6 cellular contexts compared by ENCODE assay signal in the genomic region with DNA sequence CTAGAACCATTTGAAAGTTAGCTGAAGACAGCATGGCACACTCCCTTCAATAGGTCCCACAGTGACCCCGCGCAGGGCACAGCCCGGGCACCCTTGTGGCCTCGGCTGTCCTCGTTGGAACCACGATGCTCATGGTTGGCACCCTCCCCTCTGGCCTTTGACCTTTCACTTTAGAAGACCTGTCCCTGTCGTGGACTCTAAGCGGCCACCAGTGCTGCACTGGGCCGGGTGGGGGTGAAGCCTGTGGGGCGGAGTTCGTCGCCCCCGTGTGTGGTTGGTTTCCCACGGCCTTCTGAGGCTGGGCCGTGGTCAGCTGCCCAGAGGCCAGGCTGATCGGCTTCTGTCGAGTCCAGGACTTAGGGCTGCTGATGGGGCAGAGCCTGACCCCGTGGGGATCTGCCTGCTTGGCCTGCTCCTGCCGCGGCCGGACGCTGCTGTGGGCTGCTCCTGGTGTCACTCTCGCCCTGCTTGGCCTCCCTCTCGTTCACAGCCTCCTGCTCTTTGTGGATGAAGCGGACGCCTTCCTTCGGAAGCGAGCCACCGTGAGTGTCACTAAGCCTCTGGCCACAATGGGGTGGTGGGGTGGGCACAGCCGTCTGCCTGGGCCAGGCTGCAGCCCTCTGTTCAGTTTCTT. TPM values are rescaled to one million over a fixed set of nuclear protein-coding genes. Genes with fewer than 3 reads are reported as not detected.
DNase-seq lines count a peak whose midpoint lies in the region; ATAC-seq and TF ChIP-seq lines count a peak whose summit lies in the region.
"Not testable (repeated sequence)": the region's sequence is repeated elsewhere in the genome, so short reads cannot be mapped to it uniquely, and the experiment has no call there.
"Had no signal": no experiment of that assay in that cellular context is flagged by ENCODE, and none has a peak within 500 bp of the region (broad histone marks: within the 10 kb centered on the region; RNA-seq: fewer than 3 reads in every experiment).

No MANE protein-coding gene starts in this region.

- in situ Hi-C loops in GM13977 (cut with MboI; ENCODE audit: low pct_unique_long_range_greater_than_20kb, low sequenced_read_pairs, unreplicated experiment): not testable (repeated sequence)

- H3K4me1 ChIP-seq in neural progenitor cell: not testable (repeated sequence)

- not testable (repeated sequence) for H2AFZ ChIP-seq in neural progenitor cell (replicated peaks)

- H3K36me3 ChIP-seq in neural progenitor cell: not testable (repeated sequence)

- intact Hi-C loops in Right ventricle myocardium inferior (cut with DNase I): not testable (repeated sequence)

- H3K79me2 ChIP-seq in neural progenitor cell (ENCODE audit: low read depth): not testable (repeated sequence)

- not testable (repeated sequence) for H3K9me3 Mint-ChIP-seq in activated CD4-positive, alpha-beta T cell treated with anti-CD3 and anti-CD28 coated beads, Interleukin-2, amount 10 ng/mL, durations not matched to agents 7 days and 5 days; neural progenitor cell

- ATAC-seq in Right ventricle myocardium inferior: not testable (repeated sequence)
- peak; percentile 87 for ATAC-seq in left lobe of liver

- not testable (repeated sequence) for H3K4me3 Mint-ChIP-seq in activated CD4-positive, alpha-beta T cell treated with anti-CD3 and anti-CD28 coated beads, Interleukin-2, amount 10 ng/mL, durations not matched to agents 7 days and 5 days
- H3K4me3 Mint-ChIP-seq in neural progenitor cell: peak overlapping the region; percentile 48

- H3K4me1 Mint-ChIP-seq in activated CD4-positive, alpha-beta T cell treated with anti-CD3 and anti-CD28 coated beads, Interleukin-2, amount 10 ng/mL, durations not matched to agents 7 days and 5 days; neural progenitor cell: not testable (repeated sequence)

- TF ChIP-seq CTCF in GM13977 (IDR thresholded peaks at IDR 0.05; ENCODE audit: extremely low read depth, insufficient read depth, missing control alignments); neural progenitor cell (IDR thresholded peaks at IDR 0.05): not testable (repeated sequence)

- not testable (repeated sequence) for H3K27me3 ChIP-seq in neural progenitor cell

- peaks cover 12% of the 10 kb centered on the region for H3K36me3 Mint-ChIP-seq in activated CD4-positive, alpha-beta T cell treated with anti-CD3 and anti-CD28 coated beads, Interleukin-2, amount 10 ng/mL, durations not matched to agents 7 days and 5 days (ENCODE audit: low read depth)
- not testable (repeated sequence) for H3K36me3 Mint-ChIP-seq in neural progenitor cell

- H3K27ac ChIP-seq in neural progenitor cell: not testable (repeated sequence)

- H3K9ac ChIP-seq in neural progenitor cell: not testable (repeated sequence)

- H3F3A ChIP-seq in neural progenitor cell (ENCODE audit: low read depth): not testable (repeated sequence)

- H3K27ac Mint-ChIP-seq in activated CD4-positive, alpha-beta T cell treated with anti-CD3 and anti-CD28 coated beads, Interleukin-2, amount 10 ng/mL, durations not matched to agents 7 days and 5 days: peak overlapping the region; percentile 31
- not testable (repeated sequence) for H3K27ac Mint-ChIP-seq in neural progenitor cell

- DNase-seq in GM13977 (ENCODE audit: low spot score) (peak; percentile 4), Right ventricle myocardium inferior (ENCODE audit: missing footprints) (peak; percentile 52), left lobe of liver (ENCODE audit: low spot score) (peak; percentile 75)
- not testable (repeated sequence) for DNase-seq in activated CD4-positive, alpha-beta T cell treated with anti-CD3 and anti-CD28 coated beads, Interleukin-2, amount 10 ng/mL, durations not matched to agents 7 days and 5 days; neural progenitor cell (ENCODE audit: low spot score)

- not testable (repeated sequence) for H3K4me2 ChIP-seq in neural progenitor cell

- CTCF ChIA-PET in activated CD4-positive, alpha-beta T cell treated with anti-CD3 and anti-CD28 coated beads, Interleukin-2, amount 10 ng/mL, durations not matched to agents 7 days and 5 days (lab: Charles Lee): not testable (repeated sequence)

- not testable (repeated sequence) for H3K9me3 ChIP-seq in neural progenitor cell (ENCODE audit: low read depth)

- not testable (repeated sequence) for H3K4me3 ChIP-seq in neural progenitor cell

- H3K27me3 Mint-ChIP-seq in activated CD4-positive, alpha-beta T cell treated with anti-CD3 and anti-CD28 coated beads, Interleukin-2, amount 10 ng/mL, durations not matched to agents 7 days and 5 days; neural progenitor cell (ENCODE audit: insufficient read depth, low read depth): not testable (repeated sequence)

- POLR2A ChIA-PET in activated CD4-positive, alpha-beta T cell treated with anti-CD3 and anti-CD28 coated beads, Interleukin-2, amount 10 ng/mL, durations not matched to agents 7 days and 5 days (lab: Charles Lee): not testable (repeated sequence)

- not testable (repeated sequence) for H4K20me1 ChIP-seq in neural progenitor cell (ENCODE audit: low read depth)

RNA-seq across cellular contexts. Expression of gene ATAD3A, which starts 12.9 kb away (rescaled TPM):
- total RNA-seq in activated CD4-positive, alpha-beta T cell treated with anti-CD3 and anti-CD28 coated beads, Interleukin-2, amount 10 ng/mL, durations not matched to agents 7 days and 5 days: 10 to 100 TPM; 31.9 to 32.3 TPM
- 17.9 TPM for total RNA-seq in Right ventricle myocardium inferior
- 16.3 TPM for total RNA-seq in left lobe of liver
- 7.8 and 25.1 TPM in 2 replicates for total RNA-seq in neural progenitor cell (ENCODE audit: low replicate concordance)

RNA-seq across cellular contexts. Expression of gene TMEM240, which starts 15.6 kb away (rescaled TPM):
- total RNA-seq in activated CD4-positive, alpha-beta T cell treated with anti-CD3 and anti-CD28 coated beads, Interleukin-2, amount 10 ng/mL, durations not matched to agents 7 days and 5 days: 1 to 10 TPM; 1.2 to 1.3 TPM
- 6.9 TPM for total RNA-seq in Right ventricle myocardium inferior
- 0.98 TPM for total RNA-seq in left lobe of liver
- total RNA-seq in neural progenitor cell (ENCODE audit: low replicate concordance): 8.0 and 13.3 TPM in 2 replicates
- total RNA-seq: A172 had no signal

RNA-seq across cellular contexts. Expression of gene SSU72, which starts 49.8 kb away (rescaled TPM):
- 100 to 1,000 TPM; 128 to 130 TPM for total RNA-seq in activated CD4-positive, alpha-beta T cell treated with anti-CD3 and anti-CD28 coated beads, Interleukin-2, amount 10 ng/mL, durations not matched to agents 7 days and 5 days
- 116 TPM for total RNA-seq in Right ventricle myocardium inferior
- 65.4 TPM for total RNA-seq in left lobe of liver
- 82.5 and 94.1 TPM in 2 replicates for total RNA-seq in neural progenitor cell (ENCODE audit: low replicate concordance)

RNA-seq across cellular contexts. Expression of gene ATAD3B, which starts 53.3 kb away (rescaled TPM):
- total RNA-seq in activated CD4-positive, alpha-beta T cell treated with anti-CD3 and anti-CD28 coated beads, Interleukin-2, amount 10 ng/mL, durations not matched to agents 7 days and 5 days: 10 to 100 TPM; 26.5 to 34.6 TPM
- 9.0 TPM for total RNA-seq in Right ventricle myocardium inferior
- 16.0 TPM for total RNA-seq in left lobe of liver
- total RNA-seq in neural progenitor cell (ENCODE audit: low replicate concordance): 9.3 and 21.1 TPM in 2 replicates
